ENCODE assay signal across 20 cellular contexts in the genomic region with DNA sequence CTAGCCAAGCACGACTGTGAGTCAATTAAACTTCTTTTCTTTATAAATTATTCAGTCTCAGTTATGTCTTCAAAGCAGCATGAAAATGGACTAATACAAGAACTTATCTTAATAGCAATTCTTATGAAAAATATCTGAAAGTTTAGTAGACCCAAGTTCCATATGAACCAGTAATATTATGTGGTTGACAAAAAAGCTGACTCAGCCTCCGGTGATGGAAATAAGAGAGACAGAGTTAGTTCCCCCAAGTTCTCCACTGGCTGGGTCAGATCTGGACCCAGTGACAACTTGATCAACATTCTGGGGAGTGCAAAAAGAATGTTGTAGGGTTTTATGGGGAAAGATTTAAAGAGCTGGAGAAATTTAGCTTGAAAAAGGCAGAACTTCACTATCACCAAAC.
DNase-seq lines count a peak whose midpoint lies in the region; ATAC-seq, FAIRE-seq and TF ChIP-seq lines count a peak whose summit lies in the region.
"Had no signal": no experiment of that assay in that cellular context is flagged by ENCODE, and none has a peak within 500 bp of the region (broad histone marks: within the 10 kb centered on the region; RNA-seq: fewer than 3 reads in every experiment).

No MANE protein-coding gene starts in this region.

- H2BK12ac ChIP-seq in H1 (ENCODE audit: low read depth, low read length) = no peak overlapping the region

- H3K27ac ChIP-seq in A549 (no peak overlapping the region), IMR-90 (ENCODE audit: insufficient read depth, low read length) (no peak overlapping the region), H1 (ENCODE audit: low read depth, low read length) (no peak overlapping the region), smooth muscle cell (ENCODE audit: low read depth) (no peak overlapping the region)
- H3K27ac ChIP-seq: BLaER1 treated with 17β-estradiol and CSF1 and Interleukin-3, amounts not matched to agents 10 nM and 100 nM; C4-2B had no signal

- H4K91ac ChIP-seq in IMR-90 (ENCODE audit: insufficient read depth, low read depth, low read length) = no peak overlapping the region
- H4K91ac ChIP-seq in H1 (replicated peaks; ENCODE audit: insufficient read length, low read length) = no peak overlapping the region

- no peak overlapping the region for H4K8ac ChIP-seq in IMR-90 (ENCODE audit: low read depth in 2 of 2, low read length in 2 of 2)
- H4K8ac ChIP-seq in H1 (ENCODE audit: extremely low read depth, insufficient read depth, low read length) = no peak overlapping the region

- no peaks in the 10 kb centered on the region for H3F3A ChIP-seq in smooth muscle cell (ENCODE audit: low read depth)

- no peak overlapping the region for H3K4me2 ChIP-seq in A549
- H3K4me2 ChIP-seq in IMR-90 (ENCODE audit: low read depth, low read length) = no peak overlapping the region
- H3K4me2 ChIP-seq in H1 (ENCODE audit: insufficient read depth in 1 of 2, low read depth in 2 of 2, low read length in 2 of 2) = no peak overlapping the region
- no peak overlapping the region for H3K4me2 ChIP-seq in smooth muscle cell
- H3K4me2 ChIP-seq: BLaER1 treated with 17β-estradiol and CSF1 and Interleukin-3, amounts not matched to agents 10 nM and 100 nM had no signal

- ATAC-seq in A549 (no peak), IMR-90 (ENCODE audit: low read depth) (no peak)
- ATAC-seq: CD8-positive, alpha-beta T cell had no signal

- H3K23me2 ChIP-seq in H1 (ENCODE audit: low read depth, low read length) = no peaks in the 10 kb centered on the region

- H3K14ac ChIP-seq in IMR-90 (replicated peaks; ENCODE audit: low read depth, low read length) = no peak overlapping the region
- H3K14ac ChIP-seq in H1 (ENCODE audit: insufficient read length) = no peak overlapping the region

- no peak overlapping the region for H3K9ac ChIP-seq in IMR-90 (ENCODE audit: low read depth, low read length)
- no peak overlapping the region for H3K9ac ChIP-seq in H1 (replicated peaks in 1 of 4; ENCODE audit: extremely low read depth in 1 of 4, low read depth in 3 of 4, low read length in 3 of 4)
- H3K9ac ChIP-seq in smooth muscle cell (ENCODE audit: low read depth) = no peak overlapping the region
- H3K9ac ChIP-seq: BLaER1 treated with 17β-estradiol and CSF1 and Interleukin-3, amounts not matched to agents 10 nM and 100 nM had no signal

- H2BK20ac ChIP-seq in IMR-90 (ENCODE audit: low read depth, low read length) (no peak overlapping the region), H1 (ENCODE audit: low read length) (no peak overlapping the region)

- no peak overlapping the region for H2AFZ ChIP-seq in IMR-90 (replicated peaks; ENCODE audit: low read length, poor library complexity)
- H2AFZ ChIP-seq in H1 (ENCODE audit: low read length) = no peak overlapping the region
- H2AFZ ChIP-seq in smooth muscle cell (ENCODE audit: low read depth) = no peak overlapping the region

- H2AK5ac ChIP-seq in IMR-90 (ENCODE audit: low read depth, low read length) (no peak overlapping the region), H1 (ENCODE audit: low read depth, low read length) (no peak overlapping the region)

- no peak overlapping the region for H2BK120ac ChIP-seq in IMR-90 (ENCODE audit: low read depth, low read length)
- H2BK120ac ChIP-seq in H1 (replicated peaks; ENCODE audit: low read depth, low read length) = no peak overlapping the region

- H3K9me3 ChIP-seq in A549 (no peaks in the 10 kb centered on the region), IMR-90 (ENCODE audit: control insufficient read depth, insufficient read depth, low read length) (no peaks in the 10 kb centered on the region), H1 (ENCODE audit: insufficient read depth in 2 of 2, low read depth in 1 of 2, low read length in 1 of 2) (no peaks in the 10 kb centered on the region), MG63 (no peaks in the 10 kb centered on the region), smooth muscle cell (replicated peaks; ENCODE audit: low read depth) (no peaks in the 10 kb centered on the region)
- H3K9me3 ChIP-seq: Caco-2 had no signal

- H2BK15ac ChIP-seq in IMR-90 (ENCODE audit: low read depth, low read length) (no peak overlapping the region), H1 (ENCODE audit: low read length) (no peak overlapping the region)

- TF ChIP-seq POLR2A in A549 (IDR thresholded peaks at IDR 0.05; ENCODE audit: low read length) = no peak
- TF ChIP-seq POLR2A in IMR-90 (IDR thresholded peaks at IDR 0.05; ENCODE audit: low read depth, low read length) = no peak
- TF ChIP-seq POLR2A in H1 (IDR thresholded peaks at IDR 0.05; ENCODE audit: control extremely low read depth in 1 of 2, low read depth in 2 of 2, low read length in 2 of 2) = no peak

- H3K4ac ChIP-seq in IMR-90 (ENCODE audit: low read depth, low read length) = no peak overlapping the region
- H3K4ac ChIP-seq in H1 (replicated peaks; ENCODE audit: insufficient read length, low read depth, low read length) = no peak overlapping the region

- H3K56ac ChIP-seq in IMR-90 (ENCODE audit: extremely low read depth, insufficient read depth, low read length) = no peak overlapping the region
- H3K56ac ChIP-seq in H1 (replicated peaks; ENCODE audit: insufficient read length, low read depth, low read length) = no peak overlapping the region

- CTCF ChIA-PET in A549 (lab: Yijun Ruan, JAX) = interaction anchor here (2.6 kb wide), 1 partner anchor 344 kb away, joined by 16 read pairs; no protein-coding TSS in a partner anchor
- CTCF ChIA-PET in IMR-90 (lab: Yijun Ruan, JAX) = interaction anchor here (0.8 kb wide), 1 partner anchor 213 kb away, joined by 3 read pairs; no protein-coding TSS in a partner anchor
- CTCF ChIA-PET in H1 (lab: Charles Lee; ENCODE audit: partially characterized antibody) = interaction anchor here (0.7 to 10.9 kb wide), 16 partner anchors 10 to 344 kb away, joined by 3 to 236 read pairs (median 4); no protein-coding TSS in a partner anchor

- no peak overlapping the region for H2BK5ac ChIP-seq in IMR-90 (ENCODE audit: low read depth, low read length, poor library complexity, severe bottlenecking)
- H2BK5ac ChIP-seq in H1 (ENCODE audit: low read depth, low read length) = no peak overlapping the region

- dilution Hi-C loops in IMR-90 (cut with HindIII; ENCODE audit: low sequenced_read_pairs, unreplicated experiment) = no loop called here

- no peak overlapping the region for H4K5ac ChIP-seq in IMR-90 (ENCODE audit: low read depth, low read length)
- H4K5ac ChIP-seq in H1 (ENCODE audit: insufficient read length, low read depth, low read length) = no peak overlapping the region

- H2AK9ac ChIP-seq in IMR-90 (replicated peaks; ENCODE audit: low read depth, low read length, poor library complexity) = no peak overlapping the region

- H3K27me3 ChIP-seq in IMR-90 (ENCODE audit: control insufficient read depth, insufficient read depth, low read length) = peaks cover 2% of the 10 kb centered on the region; the same call in 1 of the 2 replicates
- no peaks in the 10 kb centered on the region for H3K27me3 ChIP-seq in H1 (replicated peaks in 1 of 4; ENCODE audit: control insufficient read depth in 3 of 4, extremely low read depth in 1 of 4, insufficient read depth in 3 of 4, low read length in 3 of 4)
- H3K27me3 ChIP-seq in MG63 = peaks cover 8% of the 10 kb centered on the region; the same call in 1 of the 2 replicates
- no peaks in the 10 kb centered on the region for H3K27me3 ChIP-seq in smooth muscle cell (ENCODE audit: low read depth)
- H3K27me3 ChIP-seq: BLaER1 treated with 17β-estradiol and CSF1 and Interleukin-3, amounts not matched to agents 10 nM and 100 nM had no signal

- H3K4me3 ChIP-seq in A549 = no peak overlapping the region
- no peak overlapping the region for H3K4me3 ChIP-seq in IMR-90 (ENCODE audit: insufficient read depth, low read depth, low read length)
- H3K4me3 ChIP-seq in H1 (ENCODE audit: extremely low read depth in 1 of 4, insufficient read depth in 2 of 4, low read depth in 3 of 4, low read length in 4 of 4) = no peak overlapping the region
- no peak overlapping the region for H3K4me3 ChIP-seq in MG63
- no peak overlapping the region for H3K4me3 ChIP-seq in smooth muscle cell
- H3K4me3 ChIP-seq: BLaER1 treated with 17β-estradiol and CSF1 and Interleukin-3, amounts not matched to agents 10 nM and 100 nM had no signal

- H3K18ac ChIP-seq in IMR-90 (ENCODE audit: low read depth, low read length) = no peak overlapping the region
- H3K18ac ChIP-seq in H1 (ENCODE audit: extremely low read depth, low read length) = no peak overlapping the region

- H3K79me2 ChIP-seq in H1 (ENCODE audit: control insufficient read depth in 1 of 2, insufficient read depth in 2 of 2, low read length in 2 of 2) (no peaks in the 10 kb centered on the region), smooth muscle cell (ENCODE audit: low read depth) (no peaks in the 10 kb centered on the region)

- no peaks in the 10 kb centered on the region for H3K36me3 ChIP-seq in IMR-90 (ENCODE audit: control insufficient read depth, insufficient read depth, low read length)
- no peaks in the 10 kb centered on the region for H3K36me3 ChIP-seq in H1 (ENCODE audit: control insufficient read depth in 2 of 4, insufficient read depth in 4 of 4, low read length in 3 of 4)
- H3K36me3 ChIP-seq in MG63 = no peaks in the 10 kb centered on the region
- no peaks in the 10 kb centered on the region for H3K36me3 ChIP-seq in smooth muscle cell (ENCODE audit: low read depth)
- H3K36me3 ChIP-seq: BLaER1 treated with 17β-estradiol and CSF1 and Interleukin-3, amounts not matched to agents 10 nM and 100 nM had no signal

- H3K4me1 ChIP-seq in A549 (no peaks in the 10 kb centered on the region), IMR-90 (ENCODE audit: control insufficient read depth, insufficient read depth, low read length) (no peaks in the 10 kb centered on the region), H1 (replicated peaks in 1 of 4; ENCODE audit: control insufficient read depth in 3 of 4, insufficient read depth in 4 of 4, low read length in 3 of 4) (peaks cover 0 to 4% (median 3%) of the 10 kb centered on the region in 4 experiments), smooth muscle cell (ENCODE audit: low read depth) (no peaks in the 10 kb centered on the region)
- H3K4me1 ChIP-seq: Caco-2 had no signal

- H3K9me1 ChIP-seq in IMR-90 (ENCODE audit: insufficient read depth, low read length) = no peaks in the 10 kb centered on the region

- H4K20me1 ChIP-seq in IMR-90 (ENCODE audit: insufficient read depth, low read length) = no peaks in the 10 kb centered on the region
- H4K20me1 ChIP-seq in H1 (replicated peaks in 1 of 2; ENCODE audit: control insufficient read depth in 1 of 2, insufficient read depth in 2 of 2, low read length in 2 of 2) = no peaks in the 10 kb centered on the region
- H4K20me1 ChIP-seq in smooth muscle cell (ENCODE audit: low read depth) = no peaks in the 10 kb centered on the region
- H4K20me1 ChIP-seq: BLaER1 treated with 17β-estradiol and CSF1 and Interleukin-3, amounts not matched to agents 10 nM and 100 nM had no signal

- intact Hi-C loops in IMR-90 (cut with micrococcal nuclease) = no loop called here

- no peak for DNase-seq in A549 (ENCODE audit: low read depth in 1 of 2, low spot score in 1 of 2)
- no peak for DNase-seq in IMR-90
- DNase-seq in H1 (ENCODE audit: low read depth in 1 of 2, low spot score in 2 of 2) = no peak
- no peak for DNase-seq in MG63
- no peak for DNase-seq in smooth muscle cell (lab: John Stamatoyannopoulos, UW; ENCODE audit: unreplicated experiment)
- DNase-seq: 8988T; AML-193; Caco-2; Calu3; CD4-positive, alpha-beta T cell; CD8-positive, alpha-beta T cell; DMS79 treated with DMSO at 0.1 percent for 48 hours; GF-D8 had no signal

- in situ Hi-C loops in IMR-90 (cut with MboI; ENCODE audit: low sequenced_read_pairs) = loop anchor here (10.0 kb wide), 1 partner anchor 212 kb away; no protein-coding TSS in a partner anchor

- TF ChIP-seq RAD21 in A549 (conservative IDR thresholded peaks at IDR 0.05 in 1 of 2, IDR thresholded peaks at IDR 0.05 in 1 of 2) = no peak
- TF ChIP-seq RAD21 in IMR-90 (IDR thresholded peaks at IDR 0.05; ENCODE audit: low read length) = no peak
- TF ChIP-seq RAD21 in H1 (IDR thresholded peaks at IDR 0.05 in 1 of 2, conservative IDR thresholded peaks at IDR 0.05 in 1 of 2; ENCODE audit: low read depth in 2 of 2, low read length in 2 of 2) = no peak

- FAIRE-seq in A549 (lab: Jason Lieb, UNC) (no peak), H1 (lab: Jason Lieb, UNC) (no peak)
- FAIRE-seq: A204.1, D721Med, G401.6, GM12891, GM19239 had no signal

- POLR2A ChIA-PET in A549 (lab: Yijun Ruan, JAX) (no interaction called here), IMR-90 (lab: Charles Lee; ENCODE audit: unreplicated experiment) (no interaction called here), H1 (lab: Charles Lee; ENCODE audit: partially characterized antibody) (interaction anchor here (1.3 kb wide), 1 partner anchor 21 kb away, joined by 4 read pairs; no protein-coding TSS in a partner anchor)

- TF ChIP-seq CTCF in A549 (IDR thresholded peaks at IDR 0.05) (no peak), IMR-90 (conservative IDR thresholded peaks at IDR 0.05; ENCODE audit: low read depth, low read length) (no peak), H1 (IDR thresholded peaks at IDR 0.05; ENCODE audit: control extremely low read depth in 1 of 3, insufficient read depth in 1 of 3, low read depth in 1 of 3, low read length in 3 of 3) (no peak), smooth muscle cell (IDR thresholded peaks at IDR 0.05; ENCODE audit: borderline replicate concordance, insufficient read depth, poor library complexity, severe bottlenecking) (no peak)

- no peak overlapping the region for H3K23ac ChIP-seq in IMR-90 (ENCODE audit: low read depth, low read length)
- H3K23ac ChIP-seq in H1 (ENCODE audit: insufficient read length) = no peak overlapping the region

- no peaks in the 10 kb centered on the region for H3K79me1 ChIP-seq in IMR-90 (ENCODE audit: low read depth in 1 of 2, low read length in 2 of 2)
- no peaks in the 10 kb centered on the region for H3K79me1 ChIP-seq in H1 (ENCODE audit: low read depth, low read length)

- BruUV-seq in IMR-90 (replicated peaks; lab: Mats Ljungman, UMichigan) = no TSS peak

- TF ChIP-seq EP300 in A549 (IDR thresholded peaks at IDR 0.05) (no peak), H1 (IDR thresholded peaks at IDR 0.05; ENCODE audit: borderline replicate concordance in 1 of 2, low read depth in 2 of 2, low read length in 2 of 2) (no peak)

- WGBS in A549 (ENCODE audit: missing lambda C conversion rate) = 79% methylated on average over 2 of the region's 2 CpGs
- no CpG with 5 or more reads among the region's 2 CpGs for WGBS in IMR-90 (ENCODE audit: extremely low coverage in 2 of 2, insufficient read length in 1 of 2), 2 experiments
- 90% methylated on average over 2 of the region's 2 CpGs; no CpG with 5 or more reads in 1 of the 2 experiments for WGBS in H1 (ENCODE audit: extremely low coverage in 1 of 2, insufficient coverage in 1 of 2, insufficient read length in 1 of 2, insufficient replicate concordance in 2 of 2, low coverage in 1 of 2, low lambda C conversion rate in 2 of 2, missing lambda C conversion rate in 1 of 2), 2 experiments
- 98% methylated on average over 2 of the region's 2 CpGs for WGBS in smooth muscle cell (ENCODE audit: low lambda C conversion rate)
